Comparison of ENCODE assay signal across 24 cellular contexts in genomic region chr7:127950233-127950935, GRCh38.
"Had no signal": no experiment of that assay in that cellular context is flagged by ENCODE, and none has a peak within 500 bp of the region (broad histone marks: within the 10 kb centered on the region; RNA-seq: fewer than 3 reads in every experiment).

No MANE protein-coding gene starts in this region.

- H3K36me3 ChIP-seq: adrenal gland, cardiac muscle cell, transverse colon, uterus, WERI-Rb-1 had no signal

- H3K4me1 ChIP-seq: body of pancreas, right lobe of liver, uterus had no signal

- H3K27me3 ChIP-seq: adrenal gland, body of pancreas, cardiac muscle cell, dorsolateral prefrontal cortex, right lobe of liver, testis, transverse colon, uterus had no signal

- H3K27ac ChIP-seq: adrenal gland, body of pancreas, cardiac muscle cell, coronary artery, right lobe of liver, testis, transverse colon, uterus, WERI-Rb-1 had no signal

- H3K4me3 ChIP-seq: adrenal gland, body of pancreas, cardiac muscle cell, coronary artery, dorsolateral prefrontal cortex, right lobe of liver, testis, transverse colon, uterus had no signal

- H3K9me3 ChIP-seq: adrenal gland, body of pancreas, right lobe of liver, testis, transverse colon, uterus had no signal

- ATAC-seq: body of pancreas; left colon; right lobe of liver; stimulated activated naive CD8-positive, alpha-beta T cell treated with anti-CD3 and anti-CD28 coated beads, Interleukin-15, Interleukin-2, amounts not matched to agents 100 U/mL and 50 U/mL, for 24 hours had no signal

- DNase-seq: activated CD4-positive, alpha-beta memory T cell treated with anti-CD3 and anti-CD28 coated beads, Interleukin-2, amount 10 ng/mL, durations not matched to agents 7 days and 5 days; activated CD4-positive, alpha-beta T cell treated with anti-CD3 and anti-CD28 coated beads for 1 hour; activated CD4-positive, alpha-beta T cell treated with anti-CD3 and anti-CD28 coated beads, Interleukin-2, amount 10 ng/mL, durations not matched to agents 7 days and 5 days; activated effector memory CD4-positive, alpha-beta T cell treated with anti-CD3 and anti-CD28 coated beads, Interleukin-2, amount 50 U/mL, for 16 hours; activated naive CD4-positive, alpha-beta T cell treated with anti-CD3 and anti-CD28 coated beads for 36 hours; activated naive CD8-positive, alpha-beta T cell treated with anti-CD3 and anti-CD28 coated beads for 36 hours; adrenal gland; aorta; body of pancreas; dorsolateral prefrontal cortex; effector memory CD4-positive, alpha-beta T cell; head of caudate nucleus; hippocampal formation; left colon; natural killer cell; right lobe of liver; stimulated activated CD4-positive, alpha-beta T cell treated with anti-CD3 and anti-CD28 coated beads, Interleukin-2, amount 100 ng/mL, for 48 hours; stimulated activated naive CD8-positive, alpha-beta T cell treated with anti-CD3 and anti-CD28 coated beads, Interleukin-15, Interleukin-2, amounts not matched to agents 100 U/mL and 50 U/mL, for 24 hours; testis; transverse colon; uterus; WERI-Rb-1 had no signal
